Comparison of ENCODE assay signal across 11 cellular contexts in the genomic region with DNA sequence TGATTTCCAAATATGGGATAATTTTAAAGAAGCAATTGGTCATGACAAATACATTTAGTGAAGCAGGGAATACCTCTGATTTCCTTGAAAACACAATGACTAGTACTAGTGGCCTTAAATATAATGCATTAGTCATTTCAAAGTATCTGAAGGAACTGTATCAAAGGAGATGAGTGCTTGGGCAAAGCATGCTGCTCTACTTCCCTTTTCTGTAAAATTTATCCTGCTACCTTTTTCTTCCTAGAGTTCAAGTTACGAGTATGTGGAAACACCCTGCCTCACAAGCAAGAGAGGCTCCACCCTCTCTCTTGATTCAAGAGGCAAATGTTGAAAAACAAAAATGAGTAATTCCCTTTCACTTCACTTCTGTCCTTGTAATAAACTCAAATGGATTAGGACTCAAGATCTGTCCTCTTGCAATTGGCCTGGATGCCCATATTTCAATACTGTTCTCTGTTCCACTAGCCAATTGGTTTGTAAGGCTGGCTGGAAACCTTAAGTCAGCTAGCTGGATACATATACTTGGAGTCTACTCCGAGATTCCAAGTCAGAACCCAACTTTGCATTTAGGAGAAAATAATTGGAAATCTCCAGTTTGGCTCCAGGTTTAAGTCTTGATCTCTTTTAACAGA.
DNase-seq lines count a peak whose midpoint lies in the region; ATAC-seq and TF ChIP-seq lines count a peak whose summit lies in the region.
"Had no signal": no experiment of that assay in that cellular context is flagged by ENCODE, and none has a peak within 500 bp of the region (broad histone marks: within the 10 kb centered on the region; RNA-seq: fewer than 3 reads in every experiment).

No MANE protein-coding gene starts in this region.

- WGBS in esophagus muscularis mucosa, result 67% methylated on average over 2 of the region's 2 CpGs
- 47 to 68% (median 50%) methylated on average over 2 of the region's 2 CpGs for WGBS in stomach, 5 donors

- H3K36me3 ChIP-seq in breast epithelium, result no peaks in the 10 kb centered on the region
- H3K36me3 ChIP-seq in esophagus muscularis mucosa, result no peaks in the 10 kb centered on the region
- H3K36me3 ChIP-seq in stomach, result no peaks in the 10 kb centered on the region
- H3K36me3 ChIP-seq: tibial artery had no signal

- H3K27me3 ChIP-seq in breast epithelium (no peaks in the 10 kb centered on the region), esophagus muscularis mucosa (no peaks in the 10 kb centered on the region), stomach (no peaks in the 10 kb centered on the region)
- H3K27me3 ChIP-seq: tibial artery had no signal

- peak overlapping the region; percentile 59 for H3K4me3 Mint-ChIP-seq in MCF 10A (ENCODE audit: unreplicated experiment)
- H3K4me3 Mint-ChIP-seq: nephron had no signal

- no peaks in the 10 kb centered on the region for H3K4me1 ChIP-seq in breast epithelium
- H3K4me1 ChIP-seq in esophagus muscularis mucosa, result peaks cover 0 to 17% (median 10%) of the 10 kb centered on the region in 4 donors
- peaks cover 0 to 23% (median 6%) of the 10 kb centered on the region in 4 donors for H3K4me1 ChIP-seq in stomach

- no peaks in the 10 kb centered on the region for H3K9me3 ChIP-seq in breast epithelium
- H3K9me3 ChIP-seq in esophagus muscularis mucosa, result no peaks in the 10 kb centered on the region
- no peaks in the 10 kb centered on the region for H3K9me3 ChIP-seq in stomach
- H3K9me3 ChIP-seq: tibial artery had no signal

- POLR2A ChIA-PET in MCF 10A (lab: Yijun Ruan, JAX), result interaction anchor here (0.7 to 2.7 kb wide), 10 partner anchors 8 to 600 kb away, joined by 3 to 8 read pairs (median 4); a partner anchor contains a TSS

- CTCF ChIA-PET in MCF 10A (lab: Yijun Ruan, JAX), result interaction anchor here (0.6 to 1.8 kb wide), 4 partner anchors 9 to 789 kb away, joined by 3 to 9 read pairs (median 4); no protein-coding TSS in a partner anchor

- TF ChIP-seq CTCF in MCF 10A (IDR thresholded peaks at IDR 0.05; ENCODE audit: unreplicated experiment) (no peak), breast epithelium (IDR thresholded peaks at IDR 0.05) (no peak), fibroblast of the aortic adventitia (IDR thresholded peaks at IDR 0.05; ENCODE audit: insufficient read depth, low read length) (no peak), esophagus muscularis mucosa (IDR thresholded peaks at IDR 0.05) (no peak), stomach (IDR thresholded peaks at IDR 0.05) (no peak)

- peaks cover 4% of the 10 kb centered on the region for H3K36me3 Mint-ChIP-seq in MCF 10A (ENCODE audit: insufficient read depth, unreplicated experiment)

- TF ChIP-seq POLR2A in breast epithelium (IDR thresholded peaks at IDR 0.05) (no peak), esophagus muscularis mucosa (IDR thresholded peaks at IDR 0.05; ENCODE audit: low read depth) (no peak), stomach (IDR thresholded peaks at IDR 0.05) (no peak)

- ATAC-seq in HG03045 (IDR thresholded peaks at IDR 0.05; ENCODE audit: unreplicated experiment), result no peak
- no peak for ATAC-seq in HG03432 (IDR thresholded peaks at IDR 0.05; ENCODE audit: unreplicated experiment)

- H3K27ac Mint-ChIP-seq in MCF 10A (ENCODE audit: low read depth, unreplicated experiment), result peak overlapping the region; percentile 91
- H3K27ac Mint-ChIP-seq: nephron had no signal

- H3K27ac ChIP-seq in breast epithelium (no peak overlapping the region), esophagus muscularis mucosa (replicated peaks in 1 of 4) (no peak overlapping the region), stomach (peak overlapping the region in 1 of 5 donors; percentile 40)
- H3K27ac ChIP-seq: tibial artery had no signal

- intact Hi-C loops in MCF 10A (cut with micrococcal nuclease), result no loop called here
- intact Hi-C loops in breast epithelium (cut with DNase I; ENCODE audit: low total_unique reads), result no loop called here
- intact Hi-C loops in esophagus muscularis mucosa (cut with DNase I), result no loop called here
- intact Hi-C loops in stomach (cut with DNase I; ENCODE audit: low total_unique reads), result no loop called here

- no peaks in the 10 kb centered on the region for H3K27me3 Mint-ChIP-seq in MCF 10A (ENCODE audit: insufficient read depth, unreplicated experiment)

- no peak overlapping the region for H3K4me3 ChIP-seq in breast epithelium
- H3K4me3 ChIP-seq in fibroblast of the aortic adventitia (ENCODE audit: low read depth, low read length), result peak overlapping the region; percentile 15
- H3K4me3 ChIP-seq in esophagus muscularis mucosa, result no peak overlapping the region
- no peak overlapping the region for H3K4me3 ChIP-seq in stomach
- H3K4me3 ChIP-seq: tibial artery had no signal

- TF ChIP-seq EP300 in esophagus muscularis mucosa (IDR thresholded peaks at IDR 0.05), result no peak
- TF ChIP-seq EP300 in stomach (IDR thresholded peaks at IDR 0.05), result no peak

- BruUV-seq in MCF 10A (replicated peaks; lab: Mats Ljungman, UMichigan), result no TSS peak

- no peaks in the 10 kb centered on the region for H3K9me3 Mint-ChIP-seq in MCF 10A (ENCODE audit: unreplicated experiment)
- H3K9me3 Mint-ChIP-seq: nephron had no signal

- DNase-seq in MCF 10A (ENCODE audit: unreplicated experiment) (peak; percentile 87), breast epithelium (ENCODE audit: low spot score in 2 of 2) (no peak), SKM-1 (lab: John Stamatoyannopoulos, UW; ENCODE audit: unreplicated experiment) (peak; percentile 87), fibroblast of the aortic adventitia (ENCODE audit: low read depth) (peak; percentile 73), esophagus muscularis mucosa (ENCODE audit: extremely low spot score) (no peak), stomach (no peak)
- DNase-seq: SHP77, tibial artery had no signal

- H3K4me1 Mint-ChIP-seq in MCF 10A (ENCODE audit: insufficient read depth, unreplicated experiment), result peaks cover 32% of the 10 kb centered on the region
- H3K4me1 Mint-ChIP-seq: nephron had no signal

Comparison
In these comparisons a context has a peak if more than half of its experiments do, and no peak if none do; other contexts are left out.
1. DNase-seq: peak in MCF 10A (single experiment), SKM-1 (single experiment) and fibroblast of the aortic adventitia (single experiment); none in breast epithelium (0 of 2), esophagus muscularis mucosa (single experiment) and stomach (single experiment).